8 cellular contexts compared by ENCODE assay signal in the genomic region with DNA sequence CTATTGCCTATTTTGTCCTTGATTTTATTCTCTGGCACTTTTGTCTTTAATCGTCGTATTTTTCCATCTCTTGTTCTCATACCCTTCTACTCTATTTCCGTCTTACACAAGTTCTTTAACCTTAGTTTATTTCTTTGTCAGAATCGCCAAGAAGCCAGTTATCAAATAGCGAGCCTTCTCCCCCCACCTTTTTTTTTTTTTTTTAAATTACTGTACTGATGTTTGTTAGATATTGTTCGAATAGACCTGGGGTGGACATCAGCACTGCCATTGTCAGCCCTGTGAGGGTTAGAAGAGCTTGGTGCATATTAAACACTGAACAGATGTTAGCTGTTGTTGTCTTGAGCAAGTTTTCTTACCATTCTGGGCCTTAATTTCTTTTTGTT. TPM values are rescaled to one million over a fixed set of nuclear protein-coding genes. Genes with fewer than 3 reads are reported as not detected.
DNase-seq lines count a peak whose midpoint lies in the region; ATAC-seq and TF ChIP-seq lines count a peak whose summit lies in the region.

No MANE protein-coding gene starts in this region.

- no peaks in the 10 kb centered on the region for H3K9me3 Mint-ChIP-seq in activated CD4-positive, alpha-beta T cell treated with anti-CD3 and anti-CD28 coated beads, Interleukin-2, amount 10 ng/mL, durations not matched to agents 7 days and 5 days
- no peaks in the 10 kb centered on the region for H3K9me3 Mint-ChIP-seq in activated CD8-positive, alpha-beta T cell treated with anti-CD3 and anti-CD28 coated beads for 36 hours

- peak overlapping the region; percentile 81 for H3K27ac ChIP-seq in stomach smooth muscle (ENCODE audit: low read length)

- no peak for ATAC-seq in activated CD8-positive, alpha-beta T cell treated with anti-CD3 and anti-CD28 coated beads for 36 hours
- ATAC-seq in HG03095 (IDR thresholded peaks at IDR 0.05; ENCODE audit: unreplicated experiment): no peak

- H3K27me3 ChIP-seq in stomach smooth muscle (ENCODE audit: control insufficient read depth in 1 of 2, insufficient read depth in 2 of 2, low read length in 2 of 2): no peaks in the 10 kb centered on the region

- no peak for DNase-seq in activated CD4-positive, alpha-beta T cell treated with anti-CD3 and anti-CD28 coated beads, Interleukin-2, amount 10 ng/mL, durations not matched to agents 7 days and 5 days
- DNase-seq in activated CD4-positive, alpha-beta T cell treated with anti-CD3 and anti-CD28 coated beads for 1 hour: no peak
- no peak for DNase-seq in activated CD8-positive, alpha-beta T cell treated with anti-CD3 and anti-CD28 coated beads for 36 hours
- no peak for DNase-seq in NCI-H187 treated with DMSO at 0.1 percent for 48 hours (lab: John Stamatoyannopoulos, UW)
- no peak for DNase-seq in GDM1 (lab: John Stamatoyannopoulos, UW)

- peaks cover 30% of the 10 kb centered on the region for H3K36me3 Mint-ChIP-seq in activated CD4-positive, alpha-beta T cell treated with anti-CD3 and anti-CD28 coated beads, Interleukin-2, amount 10 ng/mL, durations not matched to agents 7 days and 5 days (ENCODE audit: low read depth)
- peaks cover 20% of the 10 kb centered on the region for H3K36me3 Mint-ChIP-seq in activated CD8-positive, alpha-beta T cell treated with anti-CD3 and anti-CD28 coated beads for 36 hours (ENCODE audit: low read depth)

- no peaks in the 10 kb centered on the region for H3K9me3 ChIP-seq in stomach smooth muscle (ENCODE audit: control insufficient read depth in 2 of 2, low read length in 2 of 2)

- CTCF ChIA-PET in activated CD4-positive, alpha-beta T cell treated with anti-CD3 and anti-CD28 coated beads, Interleukin-2, amount 10 ng/mL, durations not matched to agents 7 days and 5 days (lab: Charles Lee): no interaction called here
- CTCF ChIA-PET in activated CD8-positive, alpha-beta T cell treated with anti-CD3 and anti-CD28 coated beads for 36 hours (lab: Charles Lee): interaction anchor here (1.4 kb wide), 1 partner anchor 19 kb away, joined by 3 read pairs; no protein-coding TSS in a partner anchor

- intact Hi-C loops in activated CD8-positive, alpha-beta T cell treated with anti-CD3 and anti-CD28 coated beads for 36 hours (cut with micrococcal nuclease): no loop called here

- POLR2A ChIA-PET in activated CD4-positive, alpha-beta T cell treated with anti-CD3 and anti-CD28 coated beads, Interleukin-2, amount 10 ng/mL, durations not matched to agents 7 days and 5 days (lab: Charles Lee): no interaction called here
- POLR2A ChIA-PET in activated CD8-positive, alpha-beta T cell treated with anti-CD3 and anti-CD28 coated beads for 36 hours (lab: Charles Lee): interaction anchor here (0.6 kb wide), 2 partner anchors 11 to 22 kb away, joined by 3 read pairs; no protein-coding TSS in a partner anchor

- H3K4me3 ChIP-seq in iPS-11a (ENCODE audit: low read depth, low read length) (peak overlapping the region; percentile 98), stomach smooth muscle (ENCODE audit: low read length in 2 of 2) (peak overlapping the region; percentile 90 to 93)

- peak overlapping the region; percentile 88 to 97 for H3K9ac ChIP-seq in stomach smooth muscle (ENCODE audit: low read length in 2 of 2)

- H3K4me3 Mint-ChIP-seq in activated CD4-positive, alpha-beta T cell treated with anti-CD3 and anti-CD28 coated beads, Interleukin-2, amount 10 ng/mL, durations not matched to agents 7 days and 5 days: peak overlapping the region; percentile 87
- peak overlapping the region; percentile 93 for H3K4me3 Mint-ChIP-seq in activated CD8-positive, alpha-beta T cell treated with anti-CD3 and anti-CD28 coated beads for 36 hours

- no peak for TF ChIP-seq CTCF in activated CD8-positive, alpha-beta T cell treated with anti-CD3 and anti-CD28 coated beads for 36 hours (IDR thresholded peaks at IDR 0.05)

- H3K27ac Mint-ChIP-seq in activated CD4-positive, alpha-beta T cell treated with anti-CD3 and anti-CD28 coated beads, Interleukin-2, amount 10 ng/mL, durations not matched to agents 7 days and 5 days: peak overlapping the region; percentile 91
- H3K27ac Mint-ChIP-seq in activated CD8-positive, alpha-beta T cell treated with anti-CD3 and anti-CD28 coated beads for 36 hours: peak overlapping the region; percentile 93

- H3K4me1 Mint-ChIP-seq in activated CD4-positive, alpha-beta T cell treated with anti-CD3 and anti-CD28 coated beads, Interleukin-2, amount 10 ng/mL, durations not matched to agents 7 days and 5 days: peaks cover 43% of the 10 kb centered on the region
- H3K4me1 Mint-ChIP-seq in activated CD8-positive, alpha-beta T cell treated with anti-CD3 and anti-CD28 coated beads for 36 hours (ENCODE audit: low read depth): peaks cover 34% of the 10 kb centered on the region

- H3K36me3 ChIP-seq in stomach smooth muscle (ENCODE audit: control insufficient read depth in 2 of 2, insufficient read depth in 2 of 2, low read length in 2 of 2): no peaks in the 10 kb centered on the region

- H3K4me1 ChIP-seq in stomach smooth muscle (ENCODE audit: control insufficient read depth, insufficient read depth, low read length): no peaks in the 10 kb centered on the region

- no peaks in the 10 kb centered on the region for H3K27me3 Mint-ChIP-seq in activated CD4-positive, alpha-beta T cell treated with anti-CD3 and anti-CD28 coated beads, Interleukin-2, amount 10 ng/mL, durations not matched to agents 7 days and 5 days
- H3K27me3 Mint-ChIP-seq in activated CD8-positive, alpha-beta T cell treated with anti-CD3 and anti-CD28 coated beads for 36 hours: no peaks in the 10 kb centered on the region

RNA-seq across cellular contexts. Expression of a gene that starts 1.2 kb away (rescaled TPM):
- total RNA-seq in activated CD4-positive, alpha-beta T cell treated with anti-CD3 and anti-CD28 coated beads, Interleukin-2, amount 10 ng/mL, durations not matched to agents 7 days and 5 days: 100 to 1,000 TPM; 154 to 186 TPM
- 100 to 1,000 TPM; 153 to 155 TPM for total RNA-seq in activated CD8-positive, alpha-beta T cell treated with anti-CD3 and anti-CD28 coated beads for 36 hours

RNA-seq across cellular contexts. Expression of a gene that starts 51.9 kb away (rescaled TPM):
- not detected for total RNA-seq in activated CD4-positive, alpha-beta T cell treated with anti-CD3 and anti-CD28 coated beads, Interleukin-2, amount 10 ng/mL, durations not matched to agents 7 days and 5 days
- total RNA-seq in activated CD8-positive, alpha-beta T cell treated with anti-CD3 and anti-CD28 coated beads for 36 hours: not detected
